8 cellular contexts compared by ENCODE assay signal in genomic region chr3:147120029-147120428, GRCh38.
DNase-seq lines count a peak whose midpoint lies in the region; ATAC-seq and TF ChIP-seq lines count a peak whose summit lies in the region.
"Had no signal": no experiment of that assay in that cellular context is flagged by ENCODE, and none has a peak within 500 bp of the region (broad histone marks: within the 10 kb centered on the region; RNA-seq: fewer than 3 reads in every experiment).

No MANE protein-coding gene starts in this region.

- H2AFZ ChIP-seq in Loucy (ENCODE audit: low read length) (no peak overlapping the region), neural cell (ENCODE audit: low read depth, low read length) (no peak overlapping the region)

- H3K36me3 ChIP-seq in Loucy (ENCODE audit: insufficient read depth, low read length) (no peaks in the 10 kb centered on the region), neural cell (ENCODE audit: insufficient read depth, low read length) (no peaks in the 10 kb centered on the region)

- no peak overlapping the region for H3K9ac ChIP-seq in Loucy (ENCODE audit: low read depth, low read length, poor library complexity, severe bottlenecking)
- H3K9ac ChIP-seq in neural cell (ENCODE audit: low read length), result no peak overlapping the region

- H3K27ac ChIP-seq in neural cell (ENCODE audit: low read length), result no peak overlapping the region

- no peaks in the 10 kb centered on the region for H3K79me2 ChIP-seq in Loucy (ENCODE audit: insufficient read depth, low read length)
- H3K79me2 ChIP-seq in neural cell (replicated peaks; ENCODE audit: insufficient read depth, low read length), result no peaks in the 10 kb centered on the region

- H3K4me2 ChIP-seq in Loucy (ENCODE audit: low read depth, low read length, poor library complexity, severe bottlenecking) (no peak overlapping the region), neural cell (ENCODE audit: low read length) (no peak overlapping the region)

- H3K4me3 ChIP-seq in Loucy (ENCODE audit: low read length, poor library complexity, severe bottlenecking) (no peak overlapping the region), neural cell (ENCODE audit: low read length) (no peak overlapping the region)

- no peaks in the 10 kb centered on the region for H3F3A ChIP-seq in Loucy (ENCODE audit: low read depth)
- no peaks in the 10 kb centered on the region for H3F3A ChIP-seq in neural cell (ENCODE audit: insufficient read depth, low read length, poor library complexity, severe bottlenecking)

- DNase-seq in ELR (ENCODE audit: low read depth) (peak; percentile 62), cerebellum (ENCODE audit: low spot score) (peak; percentile 37), NCI-H1092 (lab: John Stamatoyannopoulos, UW) (no peak), T-helper 1 cell (no peak)
- DNase-seq: NCI-H1092 treated with DMSO at 0.1 percent for 48 hours had no signal

- H3K27me3 ChIP-seq in Loucy (ENCODE audit: insufficient read depth, low read length, poor library complexity, severe bottlenecking), result no peaks in the 10 kb centered on the region
- no peaks in the 10 kb centered on the region for H3K27me3 ChIP-seq in neural cell (ENCODE audit: insufficient read depth, low read depth, low read length)

- ATAC-seq in HG03378 (IDR thresholded peaks at IDR 0.05; ENCODE audit: unreplicated experiment), result no peak

- no peak for TF ChIP-seq EP300 in neural cell (conservative IDR thresholded peaks at IDR 0.05; ENCODE audit: poor library complexity, severe bottlenecking)

- TF ChIP-seq CTCF in Loucy (conservative IDR thresholded peaks at IDR 0.05; ENCODE audit: low read length), result peak; percentile 65
- TF ChIP-seq CTCF in neural cell (IDR thresholded peaks at IDR 0.05; ENCODE audit: poor library complexity, severe bottlenecking), result peak; percentile 73

- H3K9me2 ChIP-seq in Loucy (replicated peaks; ENCODE audit: low read depth, low read length) (no peaks in the 10 kb centered on the region), neural cell (ENCODE audit: insufficient read depth, low read length) (no peaks in the 10 kb centered on the region)

- no peaks in the 10 kb centered on the region for H3K4me1 ChIP-seq in Loucy (ENCODE audit: insufficient read depth, low read length, poor library complexity, severe bottlenecking)

- no peaks in the 10 kb centered on the region for H3K9me3 ChIP-seq in Loucy (ENCODE audit: insufficient read depth, low read depth, low read length)
- no peaks in the 10 kb centered on the region for H3K9me3 ChIP-seq in neural cell (ENCODE audit: low read length)

- TF ChIP-seq RAD21 in neural cell (conservative IDR thresholded peaks at IDR 0.05), result peak; percentile 79

- H4K20me1 ChIP-seq in Loucy (ENCODE audit: insufficient read depth, low read length, poor library complexity, severe bottlenecking) (no peaks in the 10 kb centered on the region), neural cell (ENCODE audit: insufficient read depth) (no peaks in the 10 kb centered on the region)

TF ChIP-seq in neural cell, 6 proteins besides CTCF, POLR2A, EP300 and RAD21:
- no peak for TF ChIP-seq EZH2 (IDR thresholded peaks at IDR 0.05; ENCODE audit: borderline replicate concordance, insufficient read depth, low read length, poor library complexity, severe bottlenecking)
- no peak for TF ChIP-seq MXI1 (conservative IDR thresholded peaks at IDR 0.05; ENCODE audit: poor library complexity, severe bottlenecking)
- no peak for TF ChIP-seq TAF1 (IDR thresholded peaks at IDR 0.05; ENCODE audit: low read depth)
- no peak for TF ChIP-seq POLR2AphosphoS5 (IDR thresholded peaks at IDR 0.05)
- TF ChIP-seq REST (IDR thresholded peaks at IDR 0.05; ENCODE audit: borderline replicate concordance), result no peak
- peak; percentile 76 for TF ChIP-seq SMC3 (conservative IDR thresholded peaks at IDR 0.05; ENCODE audit: poor library complexity)

Comparison
In these comparisons a context has a peak if more than half of its experiments do, and no peak if none do; other contexts are left out.
1. DNase-seq: peak in ELR (single experiment) and cerebellum (single experiment); none in NCI-H1092 (single experiment) and T-helper 1 cell (0 of 5).